In genomic region chr2:237160271-237160934, GRCh38 we compare ENCODE assay signal across 23 cellular contexts.
A peak's percentile ranks its signal among the peaks of the same experiment; 100 is the strongest.
DNase-seq lines count a peak whose midpoint lies in the region; ATAC-seq and TF ChIP-seq lines count a peak whose summit lies in the region.
"Had no signal": no experiment of that assay in that cellular context is flagged by ENCODE, and none has a peak within 500 bp of the region (broad histone marks: within the 10 kb centered on the region; RNA-seq: fewer than 3 reads in every experiment).

No MANE protein-coding gene starts in this region.

- H3K4me1 ChIP-seq in uterus: peaks cover 0 to 6% of the 10 kb centered on the region in 2 donors
- peaks cover 14% of the 10 kb centered on the region for H3K4me1 ChIP-seq in hepatocyte (ENCODE audit: insufficient read depth)
- H3K4me1 ChIP-seq: Caco-2, pancreas had no signal

- WGBS in hepatocyte (ENCODE audit: low lambda C conversion rate, missing lambda C conversion rate): 94% methylated on average over 9 of the region's 9 CpGs

- H3K27ac ChIP-seq in skin epidermis: peak overlapping the region; percentile 3 to 92 (median 72)
- H3K27ac ChIP-seq in uterus: peak overlapping the region; percentile 79 to 88
- no peak overlapping the region for H3K27ac ChIP-seq in hepatocyte
- H3K27ac ChIP-seq: cardiac muscle cell, SJCRH30 had no signal

- H2AFZ ChIP-seq in hepatocyte: no peak overlapping the region

- no peaks in the 10 kb centered on the region for H3K27me3 ChIP-seq in uterus
- H3K27me3 ChIP-seq in hepatocyte: no peaks in the 10 kb centered on the region
- H3K27me3 ChIP-seq: cardiac muscle cell, pancreas, SJCRH30 had no signal

- H3K79me2 ChIP-seq in hepatocyte: no peaks in the 10 kb centered on the region

- H3K36me3 ChIP-seq in uterus (no peaks in the 10 kb centered on the region), hepatocyte (replicated peaks; ENCODE audit: insufficient read depth, low read depth) (no peaks in the 10 kb centered on the region)
- H3K36me3 ChIP-seq: cardiac muscle cell, pancreas, SJCRH30 had no signal

- H4K20me1 ChIP-seq in hepatocyte (ENCODE audit: insufficient read depth, poor library complexity, severe bottlenecking): no peaks in the 10 kb centered on the region

- no peak for TF ChIP-seq POLR2A in uterus (IDR thresholded peaks at IDR 0.05)

- DNase-seq in Right ventricle myocardium superior: peak; percentile 59
- no peak for DNase-seq in cardiac septum (ENCODE audit: low spot score)
- DNase-seq in left colon: peak in 1 of 2 donors; percentile 11
- no peak for DNase-seq in uterus
- no peak for DNase-seq in NCI-H2196 (lab: John Stamatoyannopoulos, UW; ENCODE audit: unreplicated experiment)
- DNase-seq in hepatocyte (ENCODE audit: low spot score): no peak
- DNase-seq: activated naive CD4-positive, alpha-beta T cell treated with anti-CD3 and anti-CD28 coated beads for 36 hours; activated T-cell treated with anti-CD3 and anti-CD28 coated beads, Interleukin-2, amount 50 U/mL, for 4 hours; Caco-2; DMS79 treated with DMSO at 0.1 percent for 48 hours; hippocampal formation; Karpas-422; NCI-H1694 treated with DMSO at 0.1 percent for 48 hours; NCI-H748 treated with DMSO at 0.1 percent for 48 hours; OCI-M1; SJCRH30; stimulated activated CD4-positive, alpha-beta T cell treated with anti-CD3 and anti-CD28 coated beads, Interleukin-1b, Interleukin-23, amount 100 ng/mL, for 48 hours; T-helper 1 cell had no signal

- no peaks in the 10 kb centered on the region for H3K9me3 ChIP-seq in uterus
- H3K9me3 ChIP-seq in hepatocyte (ENCODE audit: low read depth): no peaks in the 10 kb centered on the region
- H3K9me3 ChIP-seq: Caco-2, pancreas, SJCRH30 had no signal

- H3K4me3 ChIP-seq in skin epidermis (no peak overlapping the region), uterus (no peak overlapping the region), hepatocyte (no peak overlapping the region)
- H3K4me3 ChIP-seq: cardiac muscle cell, GM12878, pancreas, SJCRH30 had no signal

- H3K9me2 ChIP-seq in hepatocyte (replicated peaks; ENCODE audit: insufficient read depth): no peaks in the 10 kb centered on the region

- intact Hi-C loops in Right ventricle myocardium superior (cut with DNase I) (loop anchor here (10.0 kb wide), 1 partner anchor 164 kb away; no protein-coding TSS in a partner anchor), cardiac septum (cut with DNase I) (no loop called here), left colon (cut with DNase I, micrococcal nuclease) (loop anchor here in 1 of 2 donors (10.0 kb wide), 1 partner anchor 314 kb away; no protein-coding TSS in a partner anchor), uterus (cut with DNase I; ENCODE audit: low total_unique reads) (no loop called here)

- ATAC-seq in Right ventricle myocardium superior (ENCODE audit: poor library complexity) (peak; percentile 7), left colon (peak; percentile 79), HG03095 (IDR thresholded peaks at IDR 0.05; ENCODE audit: unreplicated experiment) (no peak)
- ATAC-seq: activated T-cell treated with anti-CD3 and anti-CD28 coated beads, Interleukin-2, amount 50 U/mL, for 4 hours; GM12878 had no signal

- TF ChIP-seq CTCF in uterus (IDR thresholded peaks at IDR 0.05): no peak
- TF ChIP-seq CTCF in hepatocyte (IDR thresholded peaks at IDR 0.05; ENCODE audit: poor library complexity): no peak

- no peak overlapping the region for H3K4me2 ChIP-seq in hepatocyte
